Comparison of ENCODE assay signal across 21 cellular contexts in genomic region chr10:21751341-21752310, GRCh38.
DNase-seq lines count a peak whose midpoint lies in the region; ATAC-seq and TF ChIP-seq lines count a peak whose summit lies in the region.
"Had no signal": no experiment of that assay in that cellular context is flagged by ENCODE, and none has a peak within 500 bp of the region (broad histone marks: within the 10 kb centered on the region; RNA-seq: fewer than 3 reads in every experiment).

No MANE protein-coding gene starts in this region.

- peaks cover 8% of the 10 kb centered on the region for H3K4me1 Mint-ChIP-seq in neural crest cell

- H3K36me3 ChIP-seq in H7 (replicated peaks; ENCODE audit: control insufficient read depth, insufficient read depth, low read length), result no peaks in the 10 kb centered on the region
- H3K36me3 ChIP-seq: BE2C, SJCRH30 had no signal

- H3K27ac Mint-ChIP-seq in neural crest cell (ENCODE audit: unreplicated experiment), result peak overlapping the region; percentile 37
- H3K27ac Mint-ChIP-seq: T-helper 17 cell had no signal

- ATAC-seq in foreskin keratinocyte (peak; percentile 70), GM21825 (IDR thresholded peaks at IDR 0.05; ENCODE audit: unreplicated experiment) (no peak), GM19452 (IDR thresholded peaks at IDR 0.05; ENCODE audit: unreplicated experiment) (no peak)
- ATAC-seq: activated CD4-positive, CD25-positive, alpha-beta regulatory T cell treated with anti-CD3 and anti-CD28 coated beads, Interleukin-2, amount 50 U/mL, for 24 hours; naive thymus-derived CD8-positive, alpha-beta T cell; T-helper 17 cell had no signal

- no peaks in the 10 kb centered on the region for H3K27me3 ChIP-seq in H7 (ENCODE audit: control insufficient read depth, insufficient read depth, low read length)
- H3K27me3 ChIP-seq in foreskin keratinocyte, result no peaks in the 10 kb centered on the region
- H3K27me3 ChIP-seq: BE2C, SJCRH30 had no signal

- H3K36me3 Mint-ChIP-seq in neural crest cell (ENCODE audit: low read depth), result peaks cover 20% of the 10 kb centered on the region

- DNase-seq in H7 (peak; percentile 76), NCI-H748 treated with DMSO at 0.1 percent for 48 hours (lab: John Stamatoyannopoulos, UW) (peak; percentile 100), foreskin keratinocyte (peak in 1 of 2 donors; percentile 45), neural crest cell (ENCODE audit: low read depth, low spot score) (no peak), EL (no peak), HUDEP-2 (lab: John Stamatoyannopoulos, UW; ENCODE audit: unreplicated experiment in 76 of 76) (no peak)
- DNase-seq: BE2C; dermis blood vessel endothelial cell; GDM1; mammary epithelial cell; naive thymus-derived CD8-positive, alpha-beta T cell; NCI-H2029; NCI-H524; SJCRH30; stimulated activated CD4-positive, alpha-beta T cell treated with anti-CD3 and anti-CD28 coated beads, Interleukin-4, amount 100 ng/mL, for 24 hours; substantia nigra; T-helper 17 cell had no signal

- no peaks in the 10 kb centered on the region for H3K9me3 Mint-ChIP-seq in neural crest cell
- H3K9me3 Mint-ChIP-seq: naive thymus-derived CD8-positive, alpha-beta T cell had no signal

- no peak overlapping the region for H3K27ac ChIP-seq in foreskin keratinocyte
- H3K27ac ChIP-seq: SJCRH30 had no signal

- H3K27me3 Mint-ChIP-seq in neural crest cell (ENCODE audit: low read depth), result no peaks in the 10 kb centered on the region
- H3K27me3 Mint-ChIP-seq: naive thymus-derived CD8-positive, alpha-beta T cell; T-helper 17 cell had no signal

- H3K4me3 Mint-ChIP-seq in neural crest cell, result no peak overlapping the region
- H3K4me3 Mint-ChIP-seq: naive thymus-derived CD8-positive, alpha-beta T cell; T-helper 17 cell had no signal

- H3K4me3 ChIP-seq in H7 (ENCODE audit: insufficient read depth, low read depth, low read length), result no peak overlapping the region
- H3K4me3 ChIP-seq: SJCRH30, smooth muscle cell had no signal

- H3K4me1 ChIP-seq in foreskin keratinocyte, result peaks cover 10% of the 10 kb centered on the region
- H3K4me1 ChIP-seq: SJCRH30 had no signal

- TF ChIP-seq CTCF in foreskin keratinocyte (conservative IDR thresholded peaks at IDR 0.05) (no peak), neural crest cell (conservative IDR thresholded peaks at IDR 0.05) (no peak)

Comparison
In these comparisons a context has a peak if more than half of its experiments do, and no peak if none do; other contexts are left out.
1. DNase-seq: peak in H7 (single experiment) and NCI-H748 treated with DMSO at 0.1 percent for 48 hours (single experiment); none in neural crest cell (single experiment), EL (single experiment) and HUDEP-2 (0 of 76).